ENCODE assay signal across 17 cellular contexts in the genomic region with DNA sequence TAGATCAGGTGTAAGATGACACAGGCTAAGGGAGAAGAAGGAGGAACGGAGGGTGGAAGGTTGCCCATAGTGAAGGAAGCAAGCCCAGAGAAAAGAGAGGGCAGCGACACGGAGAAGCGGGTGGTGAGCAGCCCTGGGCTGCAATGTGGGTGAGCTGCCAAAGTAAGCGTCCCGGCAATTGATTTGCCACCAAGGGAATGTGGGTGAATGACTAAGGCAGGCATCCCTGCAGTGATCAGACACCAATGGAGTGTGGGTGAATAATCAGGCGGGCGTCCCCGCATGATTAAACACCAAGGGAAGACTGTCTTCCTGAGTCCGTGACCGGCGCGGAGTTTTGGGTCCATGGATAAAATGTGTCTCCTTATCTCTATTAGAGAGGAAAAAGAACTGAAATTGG.
A peak's percentile ranks its signal among the peaks of the same experiment; 100 is the strongest.
DNase-seq lines count a peak whose midpoint lies in the region; ATAC-seq, FAIRE-seq and TF ChIP-seq lines count a peak whose summit lies in the region.
"Had no signal": no experiment of that assay in that cellular context is flagged by ENCODE, and none has a peak within 500 bp of the region (broad histone marks: within the 10 kb centered on the region; RNA-seq: fewer than 3 reads in every experiment).

No MANE protein-coding gene starts in this region.

- no peak for TF ChIP-seq CTCF in astrocyte (IDR thresholded peaks at IDR 0.05; ENCODE audit: insufficient read depth, low read depth, low read length)
- no peak for TF ChIP-seq CTCF in hepatocyte (IDR thresholded peaks at IDR 0.05; ENCODE audit: poor library complexity)
- TF ChIP-seq CTCF in lower lobe of right lung (IDR thresholded peaks at IDR 0.05): no peak

- DNase-seq in Daoy (ENCODE audit: low read depth) (peak; percentile 11), MG63 (peak; percentile 8), astrocyte (ENCODE audit: low read depth) (peak; percentile 43), kidney tubule cell (ENCODE audit: low spot score) (peak; percentile 86), NCI-H187 (lab: John Stamatoyannopoulos, UW) (no peak), hepatocyte (ENCODE audit: low spot score) (no peak), RPMI8226 (no peak), lower lobe of right lung (no peak)
- DNase-seq: CD8-positive, alpha-beta T cell; COR-L47; DMS 273 treated with DMSO at 0.1 percent for 48 hours; HCEC 1CT had no signal

- intact Hi-C loops in lower lobe of right lung (cut with DNase I): no loop called here

- no peak overlapping the region for H3K4me2 ChIP-seq in astrocyte (ENCODE audit: low read length)
- H3K4me2 ChIP-seq in hepatocyte: no peak overlapping the region
- H3K4me2 ChIP-seq: A549 had no signal

- no peaks in the 10 kb centered on the region for H4K20me1 ChIP-seq in astrocyte (ENCODE audit: insufficient read depth, low read length)
- H4K20me1 ChIP-seq in hepatocyte (ENCODE audit: insufficient read depth, poor library complexity, severe bottlenecking): no peaks in the 10 kb centered on the region

- 98% methylated on average over 13 of the region's 13 CpGs for WGBS in hepatocyte (ENCODE audit: low lambda C conversion rate, missing lambda C conversion rate)

- no peak overlapping the region for H3K27ac ChIP-seq in astrocyte (ENCODE audit: low read depth, low read length)
- no peak overlapping the region for H3K27ac ChIP-seq in hepatocyte
- no peak overlapping the region for H3K27ac ChIP-seq in lower lobe of right lung
- H3K27ac ChIP-seq: A549 had no signal

- no peak overlapping the region for H3K9ac ChIP-seq in astrocyte (ENCODE audit: low read length)

- H3K79me2 ChIP-seq in astrocyte (ENCODE audit: insufficient read depth, low read length) (no peaks in the 10 kb centered on the region), hepatocyte (no peaks in the 10 kb centered on the region)

- peaks cover 4% of the 10 kb centered on the region for H3K9me3 Mint-ChIP-seq in astrocyte (ENCODE audit: unreplicated experiment)
- H3K9me3 Mint-ChIP-seq: CD8-positive, alpha-beta T cell; IgD-negative memory B cell had no signal

- H3K36me3 Mint-ChIP-seq in astrocyte (ENCODE audit: low read depth, unreplicated experiment): peaks cover 2% of the 10 kb centered on the region
- H3K36me3 Mint-ChIP-seq: CD14-positive monocyte; CD8-positive, alpha-beta T cell had no signal

- H3K4me3 ChIP-seq in MG63 (no peak overlapping the region), astrocyte (ENCODE audit: insufficient read depth, low read depth, low read length) (no peak overlapping the region), hepatocyte (no peak overlapping the region), lower lobe of right lung (no peak overlapping the region)
- H3K4me3 ChIP-seq: A549, GM12878 had no signal

- H3K36me3 ChIP-seq in MG63 (no peaks in the 10 kb centered on the region; the same call in 1 of the 2 replicates), astrocyte (ENCODE audit: insufficient read depth, low read length) (no peaks in the 10 kb centered on the region), hepatocyte (replicated peaks; ENCODE audit: insufficient read depth, low read depth) (no peaks in the 10 kb centered on the region), lower lobe of right lung (no peaks in the 10 kb centered on the region)

- H3K27ac Mint-ChIP-seq in astrocyte (ENCODE audit: unreplicated experiment): no peak overlapping the region
- H3K27ac Mint-ChIP-seq: CD8-positive, alpha-beta T cell had no signal

- H3K27me3 Mint-ChIP-seq in astrocyte (ENCODE audit: low read depth, unreplicated experiment): no peaks in the 10 kb centered on the region
- H3K27me3 Mint-ChIP-seq: IgD-negative memory B cell had no signal

- no peaks in the 10 kb centered on the region for H3K9me2 ChIP-seq in hepatocyte (replicated peaks; ENCODE audit: insufficient read depth)

- no peaks in the 10 kb centered on the region for H3K9me3 ChIP-seq in MG63
- no peaks in the 10 kb centered on the region for H3K9me3 ChIP-seq in astrocyte (ENCODE audit: insufficient read depth, low read depth, low read length)
- no peaks in the 10 kb centered on the region for H3K9me3 ChIP-seq in hepatocyte (ENCODE audit: low read depth)
- no peaks in the 10 kb centered on the region for H3K9me3 ChIP-seq in lower lobe of right lung
- H3K9me3 ChIP-seq: A549 had no signal

- no peak for ATAC-seq in lower lobe of right lung
- ATAC-seq: A549; CD8-positive, alpha-beta T cell; GM12878 had no signal

- FAIRE-seq in astrocyte (lab: Jason Lieb, UNC): no peak
- FAIRE-seq: A549, GM12878, GM18507 had no signal

- H2AFZ ChIP-seq in astrocyte (ENCODE audit: low read depth, low read length): no peak overlapping the region
- no peak overlapping the region for H2AFZ ChIP-seq in hepatocyte

- H3K4me3 Mint-ChIP-seq in astrocyte (ENCODE audit: unreplicated experiment): no peak overlapping the region
- H3K4me3 Mint-ChIP-seq: CD14-positive monocyte; CD8-positive, alpha-beta T cell; IgD-negative memory B cell had no signal

- peaks cover 4% of the 10 kb centered on the region for H3K4me1 Mint-ChIP-seq in astrocyte (ENCODE audit: low read depth, unreplicated experiment)
- H3K4me1 Mint-ChIP-seq: IgD-negative memory B cell had no signal

- H3K27me3 ChIP-seq in MG63 (no peaks in the 10 kb centered on the region), astrocyte (ENCODE audit: insufficient read depth, low read length) (no peaks in the 10 kb centered on the region), hepatocyte (no peaks in the 10 kb centered on the region), lower lobe of right lung (ENCODE audit: low read depth) (no peaks in the 10 kb centered on the region)

- H3K4me1 ChIP-seq in astrocyte (ENCODE audit: insufficient read depth, low read length) (no peaks in the 10 kb centered on the region), hepatocyte (ENCODE audit: insufficient read depth) (no peaks in the 10 kb centered on the region), lower lobe of right lung (no peaks in the 10 kb centered on the region)

Comparison
In these comparisons a context has a peak if more than half of its experiments do, and no peak if none do; other contexts are left out.
1. DNase-seq: peak in Daoy (single experiment), MG63 (single experiment), astrocyte (single experiment) and kidney tubule cell (single experiment); none in NCI-H187 (0 of 2), hepatocyte (single experiment), RPMI8226 (single experiment) and lower lobe of right lung (single experiment).